ENCODE assay signal across 19 cellular contexts in the genomic region with DNA sequence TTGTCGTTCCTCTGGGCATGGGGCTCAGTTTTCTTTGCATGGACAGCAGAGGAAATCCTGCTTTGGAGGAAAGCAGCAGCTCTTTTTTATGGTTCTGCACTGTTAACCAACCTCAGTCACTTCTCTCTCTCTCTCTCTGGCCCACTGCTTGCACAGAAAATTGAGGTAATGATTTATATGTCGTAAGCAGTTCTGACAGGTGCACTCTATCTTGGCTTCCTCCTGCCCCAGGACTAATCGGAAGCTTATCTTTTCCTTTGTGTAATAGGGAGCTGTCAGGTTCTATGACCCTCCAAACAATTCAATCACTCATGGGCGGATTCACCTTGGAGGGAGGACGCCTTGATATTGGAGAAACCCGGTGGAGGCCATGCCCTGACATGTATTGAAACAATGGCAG.
DNase-seq lines count a peak whose midpoint lies in the region; ATAC-seq, FAIRE-seq and TF ChIP-seq lines count a peak whose summit lies in the region.
"Had no signal": no experiment of that assay in that cellular context is flagged by ENCODE, and none has a peak within 500 bp of the region (broad histone marks: within the 10 kb centered on the region; RNA-seq: fewer than 3 reads in every experiment).

No MANE protein-coding gene starts in this region.

- peaks cover 15% of the 10 kb centered on the region for H3K4me1 Mint-ChIP-seq in endodermal cell

- H3K9me3 Mint-ChIP-seq in endodermal cell, result no peaks in the 10 kb centered on the region
- H3K9me3 Mint-ChIP-seq: activated CD4-positive, alpha-beta memory T cell treated with anti-CD3 and anti-CD28 coated beads for 36 hours; stimulated activated naive B cell treated with anti-CD40 and anti-IgM and Interleukin-4, amounts not matched to agents 10 μg/mL and 1 μg/mL and 100 μg/mL, for 72 hours had no signal

- no peak overlapping the region for H3K27ac Mint-ChIP-seq in endodermal cell
- H3K27ac Mint-ChIP-seq: activated CD4-positive, alpha-beta memory T cell treated with anti-CD3 and anti-CD28 coated beads for 36 hours; stimulated activated naive B cell treated with anti-CD40 and anti-IgM and Interleukin-4, amounts not matched to agents 10 μg/mL and 1 μg/mL and 100 μg/mL, for 72 hours had no signal

- no peak overlapping the region for H3K4me3 Mint-ChIP-seq in endodermal cell
- H3K4me3 Mint-ChIP-seq: activated CD4-positive, alpha-beta memory T cell treated with anti-CD3 and anti-CD28 coated beads for 36 hours; stimulated activated naive B cell treated with anti-CD40 and anti-IgM and Interleukin-4, amounts not matched to agents 10 μg/mL and 1 μg/mL and 100 μg/mL, for 72 hours had no signal

- H3K4me3 ChIP-seq in BLaER1 (no peak overlapping the region), gastroesophageal sphincter (no peak overlapping the region), endodermal cell (ENCODE audit: low read length) (no peak overlapping the region)
- H3K4me3 ChIP-seq: coronary artery, heart left ventricle, upper lobe of left lung had no signal

- no peak for TF ChIP-seq EP300 in gastroesophageal sphincter (IDR thresholded peaks at IDR 0.05)

- H3K9ac ChIP-seq in BLaER1, result no peak overlapping the region
- no peak overlapping the region for H3K9ac ChIP-seq in endodermal cell (ENCODE audit: extremely low read depth, low read length, poor library complexity, severe bottlenecking)

- H4K20me1 ChIP-seq in BLaER1, result no peaks in the 10 kb centered on the region

- intact Hi-C loops in cardiac septum (cut with DNase I), result no loop called here

- H3K9me3 ChIP-seq in BLaER1 (no peaks in the 10 kb centered on the region), gastroesophageal sphincter (no peaks in the 10 kb centered on the region), endodermal cell (ENCODE audit: control insufficient read depth, low read length) (no peaks in the 10 kb centered on the region)
- H3K9me3 ChIP-seq: heart left ventricle, upper lobe of left lung had no signal

- peaks cover 24% of the 10 kb centered on the region for H3K4me1 ChIP-seq in BLaER1
- no peaks in the 10 kb centered on the region for H3K4me1 ChIP-seq in gastroesophageal sphincter
- peaks cover 9% of the 10 kb centered on the region for H3K4me1 ChIP-seq in endodermal cell (ENCODE audit: control insufficient read depth, insufficient read depth, low read length)
- H3K4me1 ChIP-seq: upper lobe of left lung had no signal

- no peaks in the 10 kb centered on the region for H3K27me3 Mint-ChIP-seq in endodermal cell (ENCODE audit: insufficient read depth)
- H3K27me3 Mint-ChIP-seq: activated CD4-positive, alpha-beta memory T cell treated with anti-CD3 and anti-CD28 coated beads for 36 hours had no signal

- H3K36me3 Mint-ChIP-seq in endodermal cell (ENCODE audit: low read depth), result no peaks in the 10 kb centered on the region
- H3K36me3 Mint-ChIP-seq: activated CD4-positive, alpha-beta memory T cell treated with anti-CD3 and anti-CD28 coated beads for 36 hours; stimulated activated naive B cell treated with anti-CD40 and anti-IgM and Interleukin-4, amounts not matched to agents 10 μg/mL and 1 μg/mL and 100 μg/mL, for 72 hours had no signal

- DNase-seq in RCC 7860 (ENCODE audit: low spot score) (peak; percentile 23), endodermal cell (no peak), cardiac septum (ENCODE audit: low spot score) (no peak), pons (ENCODE audit: low spot score) (no peak)
- DNase-seq: activated CD4-positive, alpha-beta memory T cell treated with anti-CD3 and anti-CD28 coated beads for 36 hours; anterior cingulate cortex; heart left ventricle; kidney; NCI-H524 treated with DMSO at 0.1 percent for 48 hours; occipital lobe; stimulated activated naive B cell treated with anti-CD40 and anti-IgM and Interleukin-4, amounts not matched to agents 10 μg/mL and 1 μg/mL and 100 μg/mL, for 72 hours; upper lobe of left lung had no signal

- TF ChIP-seq POLR2A in gastroesophageal sphincter (IDR thresholded peaks at IDR 0.05), result no peak

- H3K4me2 ChIP-seq in BLaER1, result peak overlapping the region; percentile 71

- no peaks in the 10 kb centered on the region for H3K27me3 ChIP-seq in BLaER1
- H3K27me3 ChIP-seq in gastroesophageal sphincter, result peaks cover 9% of the 10 kb centered on the region
- H3K27me3 ChIP-seq in endodermal cell (ENCODE audit: control insufficient read depth, insufficient read depth, low read length, poor library complexity, severe bottlenecking), result no peaks in the 10 kb centered on the region
- H3K27me3 ChIP-seq: heart left ventricle, upper lobe of left lung had no signal

- H3K36me3 ChIP-seq in BLaER1, result no peaks in the 10 kb centered on the region
- H3K36me3 ChIP-seq in gastroesophageal sphincter, result no peaks in the 10 kb centered on the region
- no peaks in the 10 kb centered on the region for H3K36me3 ChIP-seq in endodermal cell (ENCODE audit: control insufficient read depth, insufficient read depth, low read length)
- H3K36me3 ChIP-seq: heart left ventricle, upper lobe of left lung had no signal

- WGBS in gastroesophageal sphincter (ENCODE audit: low coverage in 1 of 2), 2 donors, result 31 to 47% methylated on average over 3 to 6 of the region's 6 CpGs
- 69 to 95% methylated on average over 2 to 6 of the region's 6 CpGs for WGBS in endodermal cell (ENCODE audit: insufficient coverage in 1 of 2, insufficient read length in 1 of 2), 2 experiments

- no peak for TF ChIP-seq CTCF in gastroesophageal sphincter (IDR thresholded peaks at IDR 0.05)
- TF ChIP-seq CTCF in endodermal cell (conservative IDR thresholded peaks at IDR 0.05), result no peak

- peak; percentile 62 for ATAC-seq in GM19468 (IDR thresholded peaks at IDR 0.05; ENCODE audit: extremely low read depth, unreplicated experiment)
- ATAC-seq in HG03135 (IDR thresholded peaks at IDR 0.05; ENCODE audit: unreplicated experiment), result peak; percentile 96
- ATAC-seq in gastroesophageal sphincter, result no peak
- ATAC-seq: esophagus mucosa; heart left ventricle; Panc1; stimulated activated naive B cell treated with anti-CD40 and anti-IgM and Interleukin-4, amounts not matched to agents 10 μg/mL and 1 μg/mL and 100 μg/mL, for 72 hours had no signal

- FAIRE-seq in RCC 7860 (lab: Jason Lieb, UNC), result peak; percentile 64
- FAIRE-seq: kidney had no signal

- H3K27ac ChIP-seq in BLaER1 (peak overlapping the region; percentile 11; the same call in 1 of the 2 replicates), gastroesophageal sphincter (no peak overlapping the region), endodermal cell (ENCODE audit: low read depth, low read length) (no peak overlapping the region)
- H3K27ac ChIP-seq: coronary artery, heart left ventricle, upper lobe of left lung had no signal
